Comparison of ENCODE assay signal across 12 cellular contexts in the genomic region with DNA sequence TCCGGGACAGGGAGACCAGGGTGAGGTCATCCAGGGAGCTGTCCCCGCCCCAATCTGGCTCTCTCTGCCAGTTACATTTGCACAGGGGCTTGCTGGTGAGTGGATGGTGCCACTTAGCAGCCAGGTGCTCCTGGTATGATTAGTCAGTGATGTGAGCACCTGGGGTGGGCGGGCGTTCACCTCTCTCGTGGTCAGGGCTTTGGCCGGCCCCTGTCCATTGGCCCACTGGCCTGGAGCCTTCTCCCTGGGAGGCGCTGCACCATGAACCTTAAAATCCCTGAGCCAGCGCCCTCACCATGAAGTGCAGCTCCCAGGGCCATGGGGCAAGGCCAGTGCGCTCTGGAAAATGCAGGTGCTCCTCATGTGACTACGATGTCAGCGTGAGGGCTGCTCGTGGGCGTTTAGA. TPM values are rescaled to one million over a fixed set of nuclear protein-coding genes. Genes with fewer than 3 reads are reported as not detected.
DNase-seq lines count a peak whose midpoint lies in the region; ATAC-seq and TF ChIP-seq lines count a peak whose summit lies in the region.
"Had no signal": no experiment of that assay in that cellular context is flagged by ENCODE, and none has a peak within 500 bp of the region (broad histone marks: within the 10 kb centered on the region; RNA-seq: fewer than 3 reads in every experiment).

No MANE protein-coding gene starts in this region.

- no peaks in the 10 kb centered on the region for H3K9me3 ChIP-seq in CD4-positive, alpha-beta T cell (ENCODE audit: control insufficient read depth, low read length)
- no peaks in the 10 kb centered on the region for H3K9me3 ChIP-seq in HCT116 (ENCODE audit: control insufficient read depth in 1 of 2, insufficient read depth in 1 of 2, low read depth in 1 of 2, low read length in 2 of 2)
- no peaks in the 10 kb centered on the region for H3K9me3 ChIP-seq in naive thymus-derived CD4-positive, alpha-beta T cell (ENCODE audit: control insufficient read depth in 2 of 3, low read length in 3 of 3)

- H3K27ac ChIP-seq in CD4-positive, alpha-beta T cell (ENCODE audit: low read depth, low read length), result no peak overlapping the region
- H3K27ac ChIP-seq in HCT116 (ENCODE audit: low read depth, low read length) (no peak overlapping the region; the same call in 1 of the 2 replicates), foreskin keratinocyte (no peak overlapping the region)
- H3K27ac ChIP-seq in naive thymus-derived CD4-positive, alpha-beta T cell (ENCODE audit: low read depth, low read length), result no peak overlapping the region
- H3K27ac ChIP-seq: dorsolateral prefrontal cortex, parathyroid adenoma had no signal

- BruUV-seq in HCT116 (replicated peaks; lab: Mats Ljungman, UMichigan), result no TSS peak

- no peak for TF ChIP-seq CTCF in CD4-positive, alpha-beta T cell (IDR thresholded peaks at IDR 0.05)
- TF ChIP-seq CTCF in HCT116 (IDR thresholded peaks at IDR 0.05 in 2 of 3, conservative IDR thresholded peaks at IDR 0.05 in 1 of 3; ENCODE audit: borderline replicate concordance in 1 of 3, insufficient read depth in 1 of 3, low read depth in 2 of 3, low read length in 2 of 3) (no peak), foreskin keratinocyte (conservative IDR thresholded peaks at IDR 0.05) (no peak)
- TF ChIP-seq CTCF in activated CD8-positive, alpha-beta T cell treated with anti-CD3 and anti-CD28 coated beads for 36 hours (IDR thresholded peaks at IDR 0.05), result no peak

- RAD21 ChIA-PET in HCT116 (lab: Charles Lee; ENCODE audit: low non-redundant PET in 1 of 2, low total read pairs in 2 of 2, uncharacterized antibody in 2 of 2, unreplicated experiment in 2 of 2), result interaction anchor here in 1 of 2 experiments (1.0 kb wide), 1 partner anchor 76 kb away, joined by 4 read pairs; no protein-coding TSS in a partner anchor

- no peaks in the 10 kb centered on the region for H3K79me2 ChIP-seq in HCT116 (ENCODE audit: insufficient read depth, low read length)
- H3K79me2 ChIP-seq: parathyroid adenoma had no signal

- H3K27me3 Mint-ChIP-seq in CD4-positive, alpha-beta T cell, result peaks cover 49% of the 10 kb centered on the region
- H3K27me3 Mint-ChIP-seq in activated CD8-positive, alpha-beta T cell treated with anti-CD3 and anti-CD28 coated beads for 36 hours, result peaks cover 46% of the 10 kb centered on the region
- H3K27me3 Mint-ChIP-seq in naive thymus-derived CD4-positive, alpha-beta T cell, result peaks cover 35 to 46% (median 42%) of the 10 kb centered on the region in 5 donors
- H3K27me3 Mint-ChIP-seq in effector memory CD8-positive, alpha-beta T cell, result peaks cover 48 to 67% of the 10 kb centered on the region in 2 donors

- H3K9ac ChIP-seq in HCT116 (ENCODE audit: low read length), result no peak overlapping the region
- H3K9ac ChIP-seq: parathyroid adenoma had no signal

- H3K36me3 ChIP-seq in HCT116 (ENCODE audit: control insufficient read depth in 1 of 2, insufficient read depth in 2 of 2, low read length in 2 of 2), result 0 out of 4 replicates have a peak, but pooled peaks cover 0 to 4% of the 10 kb centered on the region in 2 experiments
- no peaks in the 10 kb centered on the region for H3K36me3 ChIP-seq in naive thymus-derived CD4-positive, alpha-beta T cell (ENCODE audit: control insufficient read depth in 2 of 3, insufficient read depth in 3 of 3, low read length in 3 of 3)

- peak overlapping the region; percentile 77 for H3K4me2 ChIP-seq in HCT116 (ENCODE audit: low read length)

- H3K4me3 Mint-ChIP-seq in CD4-positive, alpha-beta T cell, result peak overlapping the region; percentile 73
- no peak overlapping the region for H3K4me3 Mint-ChIP-seq in activated CD8-positive, alpha-beta T cell treated with anti-CD3 and anti-CD28 coated beads for 36 hours
- H3K4me3 Mint-ChIP-seq in naive thymus-derived CD4-positive, alpha-beta T cell, result peak overlapping the region in 7 of 10 donors; percentile 27 to 62 (median 51)
- peak overlapping the region in 1 of 2 donors; percentile 27 for H3K4me3 Mint-ChIP-seq in effector memory CD8-positive, alpha-beta T cell
- H3K4me3 Mint-ChIP-seq: activated naive CD8-positive, alpha-beta T cell treated with anti-CD3 and anti-CD28 coated beads for 36 hours had no signal

- DNase-seq in CD4-positive, alpha-beta T cell, result no peak
- no peak for DNase-seq in HCT116 (ENCODE audit: low read depth, low spot score)
- DNase-seq in activated CD8-positive, alpha-beta T cell treated with anti-CD3 and anti-CD28 coated beads for 36 hours, result no peak
- DNase-seq in naive thymus-derived CD4-positive, alpha-beta T cell, result no peak
- no peak for DNase-seq in foreskin keratinocyte
- no peak for DNase-seq in effector memory CD8-positive, alpha-beta T cell
- DNase-seq: NK-92 treated with Interleukin-12 subunit alpha and Interleukin-12 subunit beta, amount 100 ng/mL, for 24 hours had no signal

- H3K27me3 ChIP-seq in CD4-positive, alpha-beta T cell (ENCODE audit: control insufficient read depth, insufficient read depth, low read length), result peaks cover 61% of the 10 kb centered on the region
- H3K27me3 ChIP-seq in HCT116 (ENCODE audit: insufficient read depth, low read length) (no peaks in the 10 kb centered on the region), foreskin keratinocyte (peaks cover 79% of the 10 kb centered on the region)
- peaks cover 0 to 10% of the 10 kb centered on the region in 2 donors for H3K27me3 ChIP-seq in naive thymus-derived CD4-positive, alpha-beta T cell (ENCODE audit: control insufficient read depth in 2 of 2, insufficient read depth in 2 of 2, low read length in 2 of 2)

- H3K4me1 ChIP-seq in HCT116 (ENCODE audit: control insufficient read depth in 1 of 2, insufficient read depth in 2 of 2, low read length in 2 of 2), result peaks cover 17 to 35% of the 10 kb centered on the region in 2 experiments
- H3K4me1 ChIP-seq in naive thymus-derived CD4-positive, alpha-beta T cell (ENCODE audit: control insufficient read depth in 2 of 2, insufficient read depth in 2 of 2, low read length in 2 of 2), result peaks cover 0 to 14% of the 10 kb centered on the region in 2 donors
- no peaks in the 10 kb centered on the region for H3K4me1 ChIP-seq in foreskin keratinocyte
- H3K4me1 ChIP-seq: parathyroid adenoma had no signal

- H3K27ac Mint-ChIP-seq in CD4-positive, alpha-beta T cell, result no peak overlapping the region
- H3K27ac Mint-ChIP-seq in activated CD8-positive, alpha-beta T cell treated with anti-CD3 and anti-CD28 coated beads for 36 hours, result no peak overlapping the region
- H3K27ac Mint-ChIP-seq in naive thymus-derived CD4-positive, alpha-beta T cell, result no peak overlapping the region
- no peak overlapping the region for H3K27ac Mint-ChIP-seq in effector memory CD8-positive, alpha-beta T cell
- H3K27ac Mint-ChIP-seq: activated naive CD8-positive, alpha-beta T cell treated with anti-CD3 and anti-CD28 coated beads for 36 hours had no signal

- no peaks in the 10 kb centered on the region; the same call in 1 of the 2 replicates for H4K20me1 ChIP-seq in HCT116 (ENCODE audit: insufficient read depth)

- intact Hi-C loops in CD4-positive, alpha-beta T cell (cut with DNase I, micrococcal nuclease), result loop anchor here in 1 of 2 experiments (1.0 kb wide), 1 partner anchor 87 kb away; no protein-coding TSS in a partner anchor
- intact Hi-C loops in HCT116 (cut with micrococcal nuclease), result loop anchor here (1.0 kb wide), 1 partner anchor 87 kb away; no protein-coding TSS in a partner anchor
- intact Hi-C loops in activated CD8-positive, alpha-beta T cell treated with anti-CD3 and anti-CD28 coated beads for 36 hours (cut with micrococcal nuclease), result loop anchor here (5.0 kb wide), 1 partner anchor 88 kb away; no protein-coding TSS in a partner anchor
- intact Hi-C loops in naive thymus-derived CD4-positive, alpha-beta T cell (cut with micrococcal nuclease), result loop anchor here (1.0 kb wide), 1 partner anchor 87 kb away; no protein-coding TSS in a partner anchor

- no peak overlapping the region for H3K4me3 ChIP-seq in HCT116 (replicated peaks in 1 of 2; ENCODE audit: low read depth in 1 of 2, low read length in 2 of 2)
- H3K4me3 ChIP-seq in naive thymus-derived CD4-positive, alpha-beta T cell (ENCODE audit: low read length), result no peak overlapping the region

- no peaks in the 10 kb centered on the region for H3K9me2 ChIP-seq in HCT116 (ENCODE audit: insufficient read depth)

- no peak overlapping the region for H2AFZ ChIP-seq in HCT116 (ENCODE audit: low read depth, low read length, poor library complexity, severe bottlenecking)
- H2AFZ ChIP-seq: parathyroid adenoma had no signal

- TF ChIP-seq POLR2A in HCT116 (IDR thresholded peaks at IDR 0.05; ENCODE audit: borderline replicate concordance, extremely low read depth, insufficient read depth, insufficient read length), result no peak

- TF ChIP-seq RAD21 in HCT116 (IDR thresholded peaks at IDR 0.05; ENCODE audit: low read depth), result no peak

- no peaks in the 10 kb centered on the region for H3K9me3 Mint-ChIP-seq in CD4-positive, alpha-beta T cell
- no peaks in the 10 kb centered on the region for H3K9me3 Mint-ChIP-seq in activated CD8-positive, alpha-beta T cell treated with anti-CD3 and anti-CD28 coated beads for 36 hours
- no peaks in the 10 kb centered on the region for H3K9me3 Mint-ChIP-seq in naive thymus-derived CD4-positive, alpha-beta T cell
- no peaks in the 10 kb centered on the region for H3K9me3 Mint-ChIP-seq in effector memory CD8-positive, alpha-beta T cell
- H3K9me3 Mint-ChIP-seq: activated naive CD8-positive, alpha-beta T cell treated with anti-CD3 and anti-CD28 coated beads for 36 hours had no signal

- H3K4me1 Mint-ChIP-seq in CD4-positive, alpha-beta T cell (ENCODE audit: low read depth), result peaks cover 15% of the 10 kb centered on the region
- H3K4me1 Mint-ChIP-seq in activated CD8-positive, alpha-beta T cell treated with anti-CD3 and anti-CD28 coated beads for 36 hours (ENCODE audit: low read depth), result peaks cover 17% of the 10 kb centered on the region
- H3K4me1 Mint-ChIP-seq in naive thymus-derived CD4-positive, alpha-beta T cell, result peaks cover 11 to 28% (median 16%) of the 10 kb centered on the region in 7 donors
- H3K4me1 Mint-ChIP-seq in effector memory CD8-positive, alpha-beta T cell (ENCODE audit: low read depth in 2 of 2), result peaks cover 5 to 6% of the 10 kb centered on the region in 2 donors

- POLR2A ChIA-PET in CD4-positive, alpha-beta T cell (lab: Charles Lee), result no interaction called here
- POLR2A ChIA-PET in HCT116 (lab: Charles Lee), result interaction anchor here (0.6 to 1.7 kb wide), 2 partner anchors 11 to 157 kb away, joined by 3 to 4 read pairs; no protein-coding TSS in a partner anchor
- POLR2A ChIA-PET in activated CD8-positive, alpha-beta T cell treated with anti-CD3 and anti-CD28 coated beads for 36 hours (lab: Charles Lee), result interaction anchor here (1.1 to 1.3 kb wide), 2 partner anchors 41 to 60 kb away, joined by 3 to 6 read pairs; no protein-coding TSS in a partner anchor
- POLR2A ChIA-PET in naive thymus-derived CD4-positive, alpha-beta T cell (lab: Charles Lee), result interaction anchor here (0.8 kb wide), 1 partner anchor 95 kb away, joined by 3 read pairs; no protein-coding TSS in a partner anchor

- no peaks in the 10 kb centered on the region for H3K36me3 Mint-ChIP-seq in CD4-positive, alpha-beta T cell (ENCODE audit: low read depth)
- H3K36me3 Mint-ChIP-seq in activated CD8-positive, alpha-beta T cell treated with anti-CD3 and anti-CD28 coated beads for 36 hours (ENCODE audit: low read depth), result no peaks in the 10 kb centered on the region
- no peaks in the 10 kb centered on the region for H3K36me3 Mint-ChIP-seq in naive thymus-derived CD4-positive, alpha-beta T cell
- peaks cover 4% of the 10 kb centered on the region for H3K36me3 Mint-ChIP-seq in effector memory CD8-positive, alpha-beta T cell (ENCODE audit: insufficient read depth)
- H3K36me3 Mint-ChIP-seq: activated naive CD8-positive, alpha-beta T cell treated with anti-CD3 and anti-CD28 coated beads for 36 hours had no signal

- no peak for ATAC-seq in CD4-positive, alpha-beta T cell (ENCODE audit: poor library complexity)
- ATAC-seq in HCT116, result peak; percentile 5; the same call in 1 of the 2 replicates
- peak; percentile 21 for ATAC-seq in activated CD8-positive, alpha-beta T cell treated with anti-CD3 and anti-CD28 coated beads for 36 hours
- ATAC-seq in naive thymus-derived CD4-positive, alpha-beta T cell, result no peak
- no peak for ATAC-seq in HG03159 (IDR thresholded peaks at IDR 0.05; ENCODE audit: unreplicated experiment)
- ATAC-seq in foreskin keratinocyte, result no peak
- ATAC-seq in effector memory CD8-positive, alpha-beta T cell (replicated peaks), result no peak
- ATAC-seq in GM18517 (IDR thresholded peaks at IDR 0.05; ENCODE audit: unreplicated experiment), result no peak

- CTCF ChIA-PET in CD4-positive, alpha-beta T cell (lab: Charles Lee), result interaction anchor here (1.1 kb wide), 1 partner anchor 130 kb away, joined by 4 read pairs; no protein-coding TSS in a partner anchor
- CTCF ChIA-PET in HCT116 (lab: Charles Lee), result interaction anchor here (0.9 to 2.3 kb wide), 9 partner anchors 9 to 163 kb away, joined by 3 to 28 read pairs (median 6); no protein-coding TSS in a partner anchor
- CTCF ChIA-PET in activated CD8-positive, alpha-beta T cell treated with anti-CD3 and anti-CD28 coated beads for 36 hours (lab: Charles Lee), result interaction anchor here (0.7 to 9.8 kb wide), 18 partner anchors 14 to 152 kb away, joined by 3 to 105 read pairs (median 4); no protein-coding TSS in a partner anchor
- CTCF ChIA-PET in naive thymus-derived CD4-positive, alpha-beta T cell (lab: Charles Lee), result no interaction called here

RNA-seq across cellular contexts. Expression of gene NKD2, which starts 2.0 kb away (rescaled TPM):
- under 1 TPM; 0.17 to 0.30 TPM for total RNA-seq in CD4-positive, alpha-beta T cell
- total RNA-seq in HCT116 (2021; ENCODE audit: unreplicated experiment) (20.4 TPM), foreskin keratinocyte (0.11 TPM in 1 of 2 replicates, not detected in the other)
- 15.7 and 19.0 TPM in 2 replicates for polyA plus RNA-seq in HCT116 (2012)
- 1 to 10 TPM; 1.5 to 2.3 TPM for total RNA-seq in activated CD8-positive, alpha-beta T cell treated with anti-CD3 and anti-CD28 coated beads for 36 hours
- total RNA-seq in naive thymus-derived CD4-positive, alpha-beta T cell, result 1 to 10 TPM in 1 of 5 experiments, not detected in 4; 4.8 TPM
- polyA plus RNA-seq in naive thymus-derived CD4-positive, alpha-beta T cell, result not detected
- polyA plus RNA-seq in foreskin keratinocyte, result not detected in 2 replicates

Comparison
In these comparisons a context has a peak if more than half of its experiments do, and no peak if none do; other contexts are left out.
1. ATAC-seq: peak in HCT116 (single experiment) and activated CD8-positive, alpha-beta T cell treated with anti-CD3 and anti-CD28 coated beads for 36 hours (single experiment); none in CD4-positive, alpha-beta T cell (single experiment), naive thymus-derived CD4-positive, alpha-beta T cell (single experiment), HG03159 (single experiment), foreskin keratinocyte (single experiment), effector memory CD8-positive, alpha-beta T cell (single experiment) and GM18517 (single experiment).